12 cellular contexts compared by ENCODE assay signal in the genomic region with DNA sequence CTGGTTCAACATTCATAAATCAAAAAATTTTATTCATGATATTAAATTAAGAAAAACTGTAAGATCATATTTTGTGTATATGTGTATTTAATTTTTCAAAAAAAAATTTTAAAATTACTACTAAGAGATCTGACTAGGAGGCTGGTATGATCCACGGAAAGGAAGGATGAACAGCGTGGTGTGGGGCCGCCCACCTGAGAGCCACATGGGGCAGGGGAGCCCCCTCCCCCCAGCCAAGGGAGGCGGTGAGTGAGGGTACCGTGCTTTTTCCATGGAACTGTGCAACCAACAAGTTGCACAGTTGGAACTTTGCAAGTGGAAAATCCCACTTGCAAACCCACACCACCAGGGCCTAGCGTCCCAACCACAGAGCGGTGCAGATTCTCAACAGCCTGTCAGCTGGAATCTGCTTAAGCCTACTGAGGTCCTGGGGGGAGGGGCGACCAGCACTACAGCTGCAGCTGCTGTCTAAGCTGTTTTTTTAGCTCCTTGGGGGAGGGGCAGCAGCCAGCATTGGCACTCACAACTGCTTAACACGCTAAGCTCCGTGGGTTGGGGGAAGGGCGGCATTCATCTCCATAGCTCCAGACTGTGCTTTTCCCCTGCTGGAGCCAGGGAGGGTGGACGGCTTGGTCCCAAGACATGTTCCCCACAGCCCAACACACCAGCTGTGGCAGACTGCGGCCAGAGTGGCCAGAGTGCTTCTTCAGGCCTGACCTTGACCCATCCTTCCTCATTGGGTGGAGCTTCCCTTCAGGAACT.
DNase-seq lines count a peak whose midpoint lies in the region; ATAC-seq, FAIRE-seq and TF ChIP-seq lines count a peak whose summit lies in the region.
"Had no signal": no experiment of that assay in that cellular context is flagged by ENCODE, and none has a peak within 500 bp of the region (broad histone marks: within the 10 kb centered on the region; RNA-seq: fewer than 3 reads in every experiment).

No MANE protein-coding gene starts in this region.

- no peaks in the 10 kb centered on the region for H3K36me3 ChIP-seq in colonic mucosa
- no peaks in the 10 kb centered on the region for H3K36me3 ChIP-seq in HepG2 (replicated peaks in 1 of 2; ENCODE audit: control insufficient read depth in 1 of 2, insufficient read depth in 2 of 2, low read length in 2 of 2)
- no peaks in the 10 kb centered on the region for H3K36me3 ChIP-seq in aorta (ENCODE audit: control insufficient read depth in 1 of 2, insufficient read depth in 2 of 2, low read length in 1 of 2)

- in situ Hi-C loops in HepG2 (cut with HindIII; ENCODE audit: extremely low pct_ligation_motif_present, low pct_unique_long_range_greater_than_20kb) = no loop called here

- TF ChIP-seq CTCF in colonic mucosa (IDR thresholded peaks at IDR 0.05) (no peak), HepG2 (CRISPR knock-in tag; IDR thresholded peaks at IDR 0.05) (no peak), GM10248 (IDR thresholded peaks at IDR 0.05; ENCODE audit: control extremely low read depth, extremely low read depth, low read depth, missing control alignments) (no peak)

- POLR2A ChIA-PET in HepG2 (lab: Yijun Ruan, JAX) = no interaction called here
- POLR2A ChIA-PET in GM10248 (lab: Yijun Ruan, JAX) = no interaction called here

- no peak overlapping the region for H3K4me3 ChIP-seq in colonic mucosa
- H3K4me3 ChIP-seq in HepG2 (replicated peaks in 1 of 3; ENCODE audit: insufficient read depth in 1 of 3, low read depth in 2 of 3, low read length in 3 of 3) = peak overlapping the region in 1 of 3 experiments; percentile 16; a peak in 1 of 6 replicates
- no peak overlapping the region for H3K4me3 ChIP-seq in aorta (ENCODE audit: low read length in 2 of 2)

- no peak for TF ChIP-seq POLR2A in HepG2 (IDR thresholded peaks at IDR 0.05; ENCODE audit: insufficient read depth in 1 of 2, low read depth in 2 of 2, low read length in 2 of 2)

- no peaks in the 10 kb centered on the region for H3K9me3 ChIP-seq in colonic mucosa
- no peaks in the 10 kb centered on the region for H3K9me3 ChIP-seq in HepG2 (ENCODE audit: low read length)
- no peaks in the 10 kb centered on the region for H3K9me3 ChIP-seq in aorta (ENCODE audit: control insufficient read depth, low read length)

- WGBS in HepG2 (ENCODE audit: low lambda C conversion rate) = 59% methylated on average over 7 of the region's 13 CpGs
- WGBS in aorta, 2 donors = 53 to 54% methylated on average over 13 of the region's 13 CpGs

- DNase-seq in Right ventricle myocardium superior (peak; percentile 79), cardiac septum (ENCODE audit: low spot score) (no peak), colonic mucosa (peak; percentile 50), HepG2 (ENCODE audit: low spot score) (peak; percentile 14), aorta (peak; percentile 52 to 68), immature natural killer cell (no peak), GM10248 (ENCODE audit: extremely low spot score) (no peak)
- DNase-seq: activated CD4-positive, alpha-beta T cell treated with anti-CD3 and anti-CD28 coated beads, Interleukin-2, amount 10 ng/mL, durations not matched to agents 7 days and 5 days; stimulated activated CD4-positive, alpha-beta T cell treated with anti-CD3 and anti-CD28 coated beads, Interleukin-15, amount 100 ng/mL, for 24 hours; stimulated activated naive CD4-positive, alpha-beta T cell treated with Interleukin-2 at 50 U/mL for 16 hours had no signal

- H3K27ac ChIP-seq in colonic mucosa = no peak overlapping the region
- H3K27ac ChIP-seq in HepG2 (ENCODE audit: extremely low read length, insufficient read depth, low read length) = no peak overlapping the region
- H3K27ac ChIP-seq in aorta (ENCODE audit: low read depth in 1 of 2, low read length in 2 of 2) = no peak overlapping the region
- H3K27ac ChIP-seq: epithelial cell of prostate had no signal

- no peak for FAIRE-seq in HepG2 (lab: Jason Lieb, UNC)

- no peaks in the 10 kb centered on the region for H3K4me1 Mint-ChIP-seq in immature natural killer cell
- H3K4me1 Mint-ChIP-seq: activated CD4-positive, alpha-beta T cell treated with anti-CD3 and anti-CD28 coated beads, Interleukin-2, amount 10 ng/mL, durations not matched to agents 7 days and 5 days had no signal

- H4K20me1 ChIP-seq in HepG2 (ENCODE audit: insufficient read depth, low read length) = no peaks in the 10 kb centered on the region

- no peak overlapping the region for H3K27ac Mint-ChIP-seq in immature natural killer cell
- H3K27ac Mint-ChIP-seq: activated CD4-positive, alpha-beta T cell treated with anti-CD3 and anti-CD28 coated beads, Interleukin-2, amount 10 ng/mL, durations not matched to agents 7 days and 5 days had no signal

- TF ChIP-seq EP300 in HepG2 (IDR thresholded peaks at IDR 0.05; ENCODE audit: low read depth in 2 of 2, low read length in 2 of 2) (no peak), HepG2 (CRISPR knock-in tag; IDR thresholded peaks at IDR 0.05; ENCODE audit: borderline replicate concordance) (no peak)

- H3K4me2 ChIP-seq in HepG2 (ENCODE audit: low read depth, low read length) = peak overlapping the region; percentile 57

- peaks cover 0 to 14% (median 2%) of the 10 kb centered on the region in 6 donors for H3K9me3 Mint-ChIP-seq in immature natural killer cell
- H3K9me3 Mint-ChIP-seq: activated CD4-positive, alpha-beta T cell treated with anti-CD3 and anti-CD28 coated beads, Interleukin-2, amount 10 ng/mL, durations not matched to agents 7 days and 5 days had no signal

- CTCF ChIA-PET in HepG2 (lab: Yijun Ruan, JAX; ENCODE audit: low intra/inter-chr PET ratio, low total read pairs) (no interaction called here), GM10248 (lab: Yijun Ruan, JAX) (no interaction called here)

- TF ChIP-seq RAD21 in HepG2 (CRISPR knock-in tag; IDR thresholded peaks at IDR 0.05) = no peak

- no peak overlapping the region for H2AFZ ChIP-seq in HepG2 (ENCODE audit: low read length)

- H3K79me2 ChIP-seq in HepG2 (ENCODE audit: insufficient read depth, low read length) = no peaks in the 10 kb centered on the region

- peaks cover 0 to 9% (median 0%) of the 10 kb centered on the region in 3 donors for H3K27me3 Mint-ChIP-seq in immature natural killer cell (ENCODE audit: low read depth in 3 of 3)
- H3K27me3 Mint-ChIP-seq: activated CD4-positive, alpha-beta T cell treated with anti-CD3 and anti-CD28 coated beads, Interleukin-2, amount 10 ng/mL, durations not matched to agents 7 days and 5 days had no signal

- ATAC-seq in Right ventricle myocardium superior (ENCODE audit: poor library complexity) = peak; percentile 68
- ATAC-seq in HepG2 = peak; percentile 50
- no peak for ATAC-seq in aorta (ENCODE audit: low FRiP score)
- no peak for ATAC-seq in GM21515 (IDR thresholded peaks at IDR 0.05; ENCODE audit: unreplicated experiment)

- no peak overlapping the region for H3K4me3 Mint-ChIP-seq in immature natural killer cell
- H3K4me3 Mint-ChIP-seq: activated CD4-positive, alpha-beta T cell treated with anti-CD3 and anti-CD28 coated beads, Interleukin-2, amount 10 ng/mL, durations not matched to agents 7 days and 5 days had no signal

- intact Hi-C loops in Right ventricle myocardium superior (cut with DNase I) = no loop called here
- intact Hi-C loops in cardiac septum (cut with DNase I) = no loop called here
- intact Hi-C loops in colonic mucosa (cut with DNase I) = no loop called here
- intact Hi-C loops in HepG2 (cut with micrococcal nuclease; ENCODE audit: unreplicated experiment) = no loop called here
- intact Hi-C loops in aorta (cut with DNase I) = no loop called here

- H3K27me3 ChIP-seq in colonic mucosa = no peaks in the 10 kb centered on the region
- H3K27me3 ChIP-seq in HepG2 (ENCODE audit: control insufficient read depth in 1 of 2, insufficient read depth in 2 of 2, low read length in 2 of 2) = 0 out of 5 replicates have a peak, but pooled peaks cover 0 to 3% of the 10 kb centered on the region in 2 experiments
- H3K27me3 ChIP-seq in aorta (ENCODE audit: control insufficient read depth in 1 of 2, insufficient read depth in 2 of 2, low read length in 1 of 2) = peaks cover 0 to 2% of the 10 kb centered on the region in 2 donors

- no peaks in the 10 kb centered on the region for H3K36me3 Mint-ChIP-seq in immature natural killer cell

- no peaks in the 10 kb centered on the region for H3K4me1 ChIP-seq in colonic mucosa
- H3K4me1 ChIP-seq in HepG2 (ENCODE audit: insufficient read depth, low read length) = peaks cover 10% of the 10 kb centered on the region; the same call in 1 of the 2 replicates
- H3K4me1 ChIP-seq in aorta (ENCODE audit: control insufficient read depth in 1 of 2, insufficient read depth in 2 of 2, low read length in 2 of 2) = no peaks in the 10 kb centered on the region

- no peak overlapping the region for H3K9ac ChIP-seq in colonic mucosa (ENCODE audit: low read depth in 2 of 2, low read length in 2 of 2)
- no peak overlapping the region for H3K9ac ChIP-seq in HepG2 (ENCODE audit: insufficient read depth, low read depth, low read length)

- no TSS peak for BruUV-seq in HepG2 (replicated peaks; lab: Mats Ljungman, UMichigan)

TF ChIP-seq in HepG2, 621 proteins besides CTCF, POLR2A, EP300 and RAD21 (continues in another document):
- TF ChIP-seq, protein P1, sequence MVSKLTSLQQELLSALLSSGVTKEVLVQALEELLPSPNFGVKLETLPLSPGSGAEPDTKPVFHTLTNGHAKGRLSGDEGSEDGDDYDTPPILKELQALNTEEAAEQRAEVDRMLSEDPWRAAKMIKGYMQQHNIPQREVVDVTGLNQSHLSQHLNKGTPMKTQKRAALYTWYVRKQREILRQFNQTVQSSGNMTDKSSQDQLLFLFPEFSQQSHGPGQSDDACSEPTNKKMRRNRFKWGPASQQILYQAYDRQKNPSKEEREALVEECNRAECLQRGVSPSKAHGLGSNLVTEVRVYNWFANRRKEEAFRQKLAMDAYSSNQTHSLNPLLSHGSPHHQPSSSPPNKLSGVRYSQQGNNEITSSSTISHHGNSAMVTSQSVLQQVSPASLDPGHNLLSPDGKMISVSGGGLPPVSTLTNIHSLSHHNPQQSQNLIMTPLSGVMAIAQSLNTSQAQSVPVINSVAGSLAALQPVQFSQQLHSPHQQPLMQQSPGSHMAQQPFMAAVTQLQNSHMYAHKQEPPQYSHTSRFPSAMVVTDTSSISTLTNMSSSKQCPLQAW (CRISPR knock-in tag; IDR thresholded peaks at IDR 0.05) = no peak
- 0 out of 2 replicates have a peak, but pooled peaks have one; percentile 24 for TF ChIP-seq BORCS8-MEF2B (CRISPR knock-in tag; IDR thresholded peaks at IDR 0.05)

Comparison
In these comparisons a context has a peak if more than half of its experiments do, and no peak if none do; other contexts are left out.
1. DNase-seq: peak in Right ventricle myocardium superior (single experiment), colonic mucosa (single experiment), HepG2 (single experiment) and aorta (2 of 2); none in cardiac septum (single experiment), immature natural killer cell (0 of 3) and GM10248 (single experiment).
2. ATAC-seq: peak in Right ventricle myocardium superior (single experiment) and HepG2 (single experiment); none in aorta (single experiment) and GM21515 (single experiment).